Comparison of ENCODE assay signal across 8 cellular contexts in the genomic region with DNA sequence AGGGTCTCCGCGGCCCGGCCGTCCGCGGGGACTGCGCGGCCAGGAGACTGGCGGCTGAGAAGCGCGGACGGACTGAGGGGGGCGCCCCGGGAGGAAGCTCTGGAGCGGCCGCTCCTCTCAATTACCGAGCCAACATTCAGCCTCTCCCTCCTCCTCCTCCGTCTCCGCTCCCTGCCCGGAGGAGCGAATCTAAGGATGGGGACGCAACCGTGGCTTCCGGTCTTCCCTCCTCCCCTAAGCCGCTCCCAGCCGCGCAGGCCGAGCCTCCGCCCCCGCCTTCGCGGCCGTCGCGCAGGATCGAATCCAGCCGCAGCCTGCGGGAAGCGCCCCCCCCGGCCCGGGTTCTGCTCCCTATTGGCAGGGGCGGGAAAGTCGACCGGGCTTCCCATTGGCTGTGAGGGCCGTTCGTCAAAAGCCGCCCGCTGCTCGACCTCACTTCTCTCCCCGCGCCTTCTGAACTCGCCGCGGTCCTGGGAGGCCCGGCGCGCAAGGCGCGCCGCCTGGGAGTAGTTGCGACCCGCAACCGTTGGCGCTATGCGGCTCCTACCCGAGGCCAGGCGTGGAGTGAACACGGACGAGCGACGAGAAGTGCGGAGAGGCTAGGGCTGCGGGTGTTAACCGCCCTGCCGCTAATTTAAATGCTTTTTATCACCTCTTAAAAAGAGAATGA. TPM values are rescaled to one million over a fixed set of nuclear protein-coding genes. Genes with fewer than 3 reads are reported as not detected.
DNase-seq lines count a peak whose midpoint lies in the region; ATAC-seq and TF ChIP-seq lines count a peak whose summit lies in the region.

Gene HNRNPLL (minus strand): TSS at position 197 of the 670 bp plus-strand sequence. CDS start 302 bp downstream, outside the sequence.

- DNase-seq in DMS 273 treated with DMSO at 0.1 percent for 48 hours (lab: John Stamatoyannopoulos, UW) (peak; percentile 92), KG1 (lab: John Stamatoyannopoulos, UW) (peak; percentile 86), Peyer's patch (peak; percentile 85 to 99 (median 98))
- DNase-seq in activated T-cell treated with anti-CD3 and anti-CD28 coated beads, Interleukin-2, amount 50 U/mL, for 48 hours, result peak; percentile 99
- DNase-seq in stimulated activated CD8-positive, alpha-beta memory T cell treated with anti-CD3 and anti-CD28 coated beads, Interleukin-4, amount 100 ng/mL, for 48 hours, result peak; percentile 98

- peaks cover 0 to 12% (median 4%) of the 10 kb centered on the region in 4 donors for H3K4me1 ChIP-seq in Peyer's patch
- peaks cover 0 to 3% of the 10 kb centered on the region in 2 donors for H3K4me1 ChIP-seq in esophagus (ENCODE audit: control insufficient read depth in 2 of 2, insufficient read depth in 2 of 2, low read length in 1 of 2)
- peaks cover 7% of the 10 kb centered on the region for H3K4me1 ChIP-seq in mucosa of stomach (ENCODE audit: control insufficient read depth, insufficient read depth, low read length)

- peak; percentile 97 to 98 for TF ChIP-seq POLR2A in Peyer's patch (IDR thresholded peaks at IDR 0.05)

- H3K27ac ChIP-seq in Peyer's patch, result peak within 1 kb of the TSS; percentile 89 to 100 (median 96)
- H3K27ac ChIP-seq in esophagus (ENCODE audit: low read depth in 2 of 2, low read length in 1 of 2), result peak within 1 kb of the TSS; percentile 94 to 98

- WGBS in esophagus, 2 donors, result 0% methylated on average over 69 to 75 of the region's 75 CpGs

- H3K36me3 ChIP-seq in Peyer's patch (no peaks in the 10 kb centered on the region), esophagus (ENCODE audit: control insufficient read depth in 2 of 2, insufficient read depth in 2 of 2, low read length in 1 of 2) (no peaks in the 10 kb centered on the region), mucosa of stomach (ENCODE audit: control insufficient read depth, insufficient read depth, low read length) (no peaks in the 10 kb centered on the region)

- H3K4me3 ChIP-seq in Peyer's patch, result peak within 1 kb of the TSS; percentile 65 to 96 (median 84)
- peak within 1 kb of the TSS; percentile 84 to 93 for H3K4me3 ChIP-seq in esophagus (ENCODE audit: low read depth in 1 of 2, low read length in 2 of 2)
- peak within 1 kb of the TSS; percentile 71 for H3K4me3 ChIP-seq in mucosa of stomach (ENCODE audit: low read length)

- peak within 1 kb of the TSS; percentile 94 for H3K9ac ChIP-seq in mucosa of stomach (ENCODE audit: low read length)

- no peak for TF ChIP-seq CTCF in Peyer's patch (IDR thresholded peaks at IDR 0.05)

- peak; percentile 61 for ATAC-seq in GM21619 (IDR thresholded peaks at IDR 0.05; ENCODE audit: unreplicated experiment)

- H3K9me3 ChIP-seq in Peyer's patch (no peaks in the 10 kb centered on the region), esophagus (ENCODE audit: control insufficient read depth in 2 of 2, insufficient read depth in 1 of 2, low read depth in 1 of 2, low read length in 1 of 2) (no peaks in the 10 kb centered on the region), mucosa of stomach (ENCODE audit: control insufficient read depth, low read length) (no peaks in the 10 kb centered on the region)

- H3K27me3 ChIP-seq in Peyer's patch (no peaks in the 10 kb centered on the region), esophagus (ENCODE audit: control insufficient read depth in 1 of 2, insufficient read depth in 2 of 2, low read length in 2 of 2) (no peaks in the 10 kb centered on the region), mucosa of stomach (ENCODE audit: control insufficient read depth, insufficient read depth, low read length) (no peaks in the 10 kb centered on the region)

RNA-seq across cellular contexts. Expression of gene HNRNPLL, which starts in this region (rescaled TPM):
- 10 to 100 TPM; 33.3 to 70.1 (median 48.0) TPM for total RNA-seq in Peyer's patch
- polyA plus RNA-seq in esophagus, result 1 to 10 TPM; 5.4 to 9.6 TPM

Comparison
In these comparisons a context has a peak if more than half of its experiments do, and no peak if none do; other contexts are left out.
1. Peak in every context shown above with its lines: DNase-seq, ATAC-seq, H3K4me3 ChIP-seq and H3K27ac ChIP-seq.